In genomic region chr20:36236786-36237121, GRCh38 we compare ENCODE assay signal across 8 cellular contexts. TPM values are rescaled to one million over a fixed set of nuclear protein-coding genes. Genes with fewer than 3 reads are reported as not detected.
DNase-seq lines count a peak whose midpoint lies in the region; ATAC-seq and TF ChIP-seq lines count a peak whose summit lies in the region.

No MANE protein-coding gene starts in this region.

- no peaks in the 10 kb centered on the region for H3K9me3 ChIP-seq in KOPT-K1 (ENCODE audit: insufficient read depth, low read length, poor library complexity, severe bottlenecking)

- H3K27me3 Mint-ChIP-seq in naive B cell: peaks cover 5 to 15% (median 11%) of the 10 kb centered on the region in 3 donors

- peak in 1 of 2 donors; percentile 17 for ATAC-seq in naive B cell (ENCODE audit: low read depth in 2 of 2)
- no peak for ATAC-seq in HG03565 (IDR thresholded peaks at IDR 0.05; ENCODE audit: unreplicated experiment)
- ATAC-seq in HG03097 (IDR thresholded peaks at IDR 0.05; ENCODE audit: low FRiP score, unreplicated experiment): no peak
- ATAC-seq in HG03135 (IDR thresholded peaks at IDR 0.05; ENCODE audit: unreplicated experiment): no peak

- DNase-seq in AG10803 (ENCODE audit: low read depth) (no peak), coronary artery (ENCODE audit: low spot score) (no peak), naive B cell (no peak), OCI-M2 (lab: John Stamatoyannopoulos, UW; ENCODE audit: unreplicated experiment) (no peak)

- peaks cover 34% of the 10 kb centered on the region for H3K36me3 ChIP-seq in KOPT-K1 (ENCODE audit: insufficient read depth, low read length)

- peak overlapping the region; percentile 74 for H3K4me3 ChIP-seq in AG10803 (ENCODE audit: low read length)
- peak overlapping the region; percentile 72 for H3K4me3 ChIP-seq in coronary artery

- H3K4me3 Mint-ChIP-seq in naive B cell: peak overlapping the region; percentile 92 to 98 (median 96)

- no peak for TF ChIP-seq CTCF in AG10803 (conservative IDR thresholded peaks at IDR 0.05; ENCODE audit: low read length)
- no peak for TF ChIP-seq CTCF in coronary artery (IDR thresholded peaks at IDR 0.05)

- H3K4me1 Mint-ChIP-seq in naive B cell: peaks cover 23 to 53% (median 42%) of the 10 kb centered on the region in 3 donors

- H3K9me3 Mint-ChIP-seq in naive B cell: peaks cover 0 to 1% (median 0%) of the 10 kb centered on the region in 7 donors

- H3K27ac ChIP-seq in KOPT-K1 (ENCODE audit: low read depth, low read length, poor library complexity, severe bottlenecking) (peak overlapping the region; percentile 67), coronary artery (peak overlapping the region; percentile 56 to 59)

- H3K27ac Mint-ChIP-seq in naive B cell: peak overlapping the region; percentile 94 to 97 (median 96)

- peaks cover 0 to 5% of the 10 kb centered on the region in 2 donors for H3K36me3 Mint-ChIP-seq in naive B cell

RNA-seq across cellular contexts. Expression of gene AAR2, which starts 0.5 kb away (rescaled TPM):
- 10 to 100 TPM; 29.6 to 48.2 (median 34.7) TPM for polyA plus RNA-seq in naive B cell (ENCODE audit: low read depth in 6 of 6)
